8 cellular contexts compared by ENCODE assay signal in the genomic region with DNA sequence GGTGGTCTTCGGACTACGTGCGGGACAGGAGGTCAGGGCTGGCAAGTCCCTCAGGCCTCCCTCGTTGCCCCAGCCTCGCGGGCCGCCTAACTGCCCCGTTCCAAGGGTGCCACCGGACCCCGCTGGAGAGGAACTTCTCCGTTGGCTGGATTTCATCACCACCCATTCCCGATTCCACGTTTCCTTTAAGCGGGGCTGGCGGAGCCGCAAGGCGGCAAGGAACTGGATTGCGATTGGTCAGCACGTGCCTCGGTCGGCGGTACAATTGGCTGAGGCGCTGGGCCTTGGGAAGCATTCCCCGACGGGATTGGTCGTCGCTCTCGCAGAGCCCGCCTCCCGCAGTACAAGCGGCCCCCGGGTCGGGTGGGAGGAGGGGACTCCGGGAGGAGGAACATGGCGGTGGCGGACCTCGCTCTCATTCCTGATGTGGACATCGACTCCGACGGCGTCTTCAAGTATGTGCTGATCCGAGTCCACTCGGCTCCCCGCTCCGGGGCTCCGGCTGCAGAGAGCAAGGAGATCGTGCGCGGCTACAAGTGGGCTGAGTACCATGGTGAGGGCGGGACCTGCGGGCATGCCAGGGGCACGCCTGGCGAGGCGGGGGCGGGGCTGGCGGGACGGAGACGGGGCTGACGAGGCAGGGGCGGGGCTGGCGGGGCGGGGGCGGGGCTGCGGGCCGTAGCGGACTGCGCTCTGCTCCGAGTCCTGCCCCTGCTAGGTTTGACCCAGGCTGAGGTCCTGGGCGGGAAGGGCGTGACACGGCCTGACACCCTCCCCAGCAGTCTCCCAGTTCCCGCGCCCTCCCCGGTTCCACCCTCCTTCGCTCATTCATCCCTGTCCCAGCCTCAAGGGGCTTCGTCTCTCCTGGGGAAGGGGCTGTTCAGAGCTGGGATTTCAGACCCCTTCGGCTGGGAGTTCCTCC. TPM values are rescaled to one million over a fixed set of nuclear protein-coding genes. Genes with fewer than 3 reads are reported as not detected.
A peak's percentile ranks its signal among the peaks of the same experiment; 100 is the strongest.
DNase-seq lines count a peak whose midpoint lies in the region; ATAC-seq and TF ChIP-seq lines count a peak whose summit lies in the region.

A gene (plus strand): TSS at position 372 of the 922 bp plus-strand sequence. CDS start 22 bp downstream, at position 394.

- peaks cover 7% of the 10 kb centered on the region for H3K27me3 Mint-ChIP-seq in activated T-helper 17 cell treated with anti-CD3 and anti-CD28 coated beads, Interleukin-2, amount 50 U/mL, for 72 hours
- H3K27me3 Mint-ChIP-seq in naive B cell = peaks cover 4 to 14% (median 10%) of the 10 kb centered on the region in 3 donors
- H3K27me3 Mint-ChIP-seq in stimulated activated memory B cell treated with anti-CD40 and anti-IgM and Interleukin-4, amounts not matched to agents 10 μg/mL and 1 μg/mL and 100 μg/mL, for 72 hours = peaks cover 14% of the 10 kb centered on the region

- POLR2A ChIA-PET in RWPE1 (lab: Yijun Ruan, JAX; ENCODE audit: low non-redundant PET) = interaction anchor here (0.6 to 1.0 kb wide), 2 partner anchors 12 to 29 kb away, joined by 4 read pairs; no protein-coding TSS in a partner anchor

- DNase-seq in Daoy (ENCODE audit: low read depth) (peak; percentile 100), GOT3 (lab: John Stamatoyannopoulos, UW) (peak; percentile 95), LNCaP clone FGC (ENCODE audit: low read depth) (peak; percentile 97), RWPE1 (ENCODE audit: low spot score) (peak; percentile 100), fibroblast of gingiva (ENCODE audit: low read depth) (peak; percentile 99), naive B cell (peak; percentile 98)

- no peaks in the 10 kb centered on the region for H3K9me3 Mint-ChIP-seq in activated T-helper 17 cell treated with anti-CD3 and anti-CD28 coated beads, Interleukin-2, amount 50 U/mL, for 72 hours
- H3K9me3 Mint-ChIP-seq in naive B cell = peaks cover 0 to 2% (median 0%) of the 10 kb centered on the region in 7 donors
- no peaks in the 10 kb centered on the region for H3K9me3 Mint-ChIP-seq in stimulated activated memory B cell treated with anti-CD40 and anti-IgM and Interleukin-4, amounts not matched to agents 10 μg/mL and 1 μg/mL and 100 μg/mL, for 72 hours

- peak within 1 kb of the TSS; percentile 98 for H3K27ac ChIP-seq in RWPE1

- no peak for TF ChIP-seq CTCF in LNCaP clone FGC (IDR thresholded peaks at IDR 0.05; ENCODE audit: control insufficient read depth, extremely low read depth, insufficient read depth)
- TF ChIP-seq CTCF in RWPE1 (conservative IDR thresholded peaks at IDR 0.05; ENCODE audit: low read depth) = no peak

- H3K4me1 Mint-ChIP-seq in activated T-helper 17 cell treated with anti-CD3 and anti-CD28 coated beads, Interleukin-2, amount 50 U/mL, for 72 hours = no peaks in the 10 kb centered on the region
- peaks cover 12 to 26% (median 13%) of the 10 kb centered on the region in 3 donors for H3K4me1 Mint-ChIP-seq in naive B cell
- peaks cover 26% of the 10 kb centered on the region for H3K4me1 Mint-ChIP-seq in stimulated activated memory B cell treated with anti-CD40 and anti-IgM and Interleukin-4, amounts not matched to agents 10 μg/mL and 1 μg/mL and 100 μg/mL, for 72 hours

- ATAC-seq in activated T-helper 17 cell treated with anti-CD3 and anti-CD28 coated beads, Interleukin-2, amount 50 U/mL, for 72 hours (replicated peaks) = peak; percentile 93
- peak; percentile 94 for ATAC-seq in naive B cell (ENCODE audit: low read depth in 2 of 2)
- peak; percentile 94 for ATAC-seq in stimulated activated memory B cell treated with anti-CD40 and anti-IgM and Interleukin-4, amounts not matched to agents 10 μg/mL and 1 μg/mL and 100 μg/mL, for 72 hours

- peak within 1 kb of the TSS; percentile 91 for H3K4me3 Mint-ChIP-seq in activated T-helper 17 cell treated with anti-CD3 and anti-CD28 coated beads, Interleukin-2, amount 50 U/mL, for 72 hours
- peak within 1 kb of the TSS; percentile 87 to 97 (median 92) for H3K4me3 Mint-ChIP-seq in naive B cell
- H3K4me3 Mint-ChIP-seq in stimulated activated memory B cell treated with anti-CD40 and anti-IgM and Interleukin-4, amounts not matched to agents 10 μg/mL and 1 μg/mL and 100 μg/mL, for 72 hours = peak within 1 kb of the TSS; percentile 97

- peak within 1 kb of the TSS; percentile 79 for H3K27ac Mint-ChIP-seq in activated T-helper 17 cell treated with anti-CD3 and anti-CD28 coated beads, Interleukin-2, amount 50 U/mL, for 72 hours
- H3K27ac Mint-ChIP-seq in naive B cell = peak within 1 kb of the TSS; percentile 77 to 96 (median 93)
- H3K27ac Mint-ChIP-seq in stimulated activated memory B cell treated with anti-CD40 and anti-IgM and Interleukin-4, amounts not matched to agents 10 μg/mL and 1 μg/mL and 100 μg/mL, for 72 hours = peak within 1 kb of the TSS; percentile 87

- peaks cover 36% of the 10 kb centered on the region for H3K36me3 Mint-ChIP-seq in activated T-helper 17 cell treated with anti-CD3 and anti-CD28 coated beads, Interleukin-2, amount 50 U/mL, for 72 hours (ENCODE audit: low read depth)
- H3K36me3 Mint-ChIP-seq in naive B cell = no peaks in the 10 kb centered on the region
- peaks cover 6% of the 10 kb centered on the region for H3K36me3 Mint-ChIP-seq in stimulated activated memory B cell treated with anti-CD40 and anti-IgM and Interleukin-4, amounts not matched to agents 10 μg/mL and 1 μg/mL and 100 μg/mL, for 72 hours

- CTCF ChIA-PET in RWPE1 (lab: Yijun Ruan, JAX) = interaction anchor here (1.0 kb wide), 2 partner anchors 17 to 180 kb away, joined by 3 read pairs; a partner anchor contains a TSS

- peak within 1 kb of the TSS; percentile 99 for H3K4me3 ChIP-seq in LNCaP clone FGC (ENCODE audit: low read depth, low read length)

RNA-seq across cellular contexts. Expression of the gene that starts here (rescaled TPM):
- 67.5 and 92.7 TPM in 2 replicates for total RNA-seq in Daoy (2014; rRNA removed; shearing (Covaris generic))
- 100 to 1,000 TPM; 138 to 194 TPM for total RNA-seq in activated T-helper 17 cell treated with anti-CD3 and anti-CD28 coated beads, Interleukin-2, amount 50 U/mL, for 72 hours
- polyA plus RNA-seq in naive B cell (ENCODE audit: low read depth in 6 of 6) = 10 to 100 TPM; 48.0 to 67.7 (median 49.6) TPM

Comparison
In these comparisons a context has a peak if more than half of its experiments do, and no peak if none do; other contexts are left out.
1. Peak in every context shown above with its lines: DNase-seq, ATAC-seq, H3K4me3 ChIP-seq and H3K27ac ChIP-seq.